ENCODE assay signal across 20 cellular contexts in the genomic region with DNA sequence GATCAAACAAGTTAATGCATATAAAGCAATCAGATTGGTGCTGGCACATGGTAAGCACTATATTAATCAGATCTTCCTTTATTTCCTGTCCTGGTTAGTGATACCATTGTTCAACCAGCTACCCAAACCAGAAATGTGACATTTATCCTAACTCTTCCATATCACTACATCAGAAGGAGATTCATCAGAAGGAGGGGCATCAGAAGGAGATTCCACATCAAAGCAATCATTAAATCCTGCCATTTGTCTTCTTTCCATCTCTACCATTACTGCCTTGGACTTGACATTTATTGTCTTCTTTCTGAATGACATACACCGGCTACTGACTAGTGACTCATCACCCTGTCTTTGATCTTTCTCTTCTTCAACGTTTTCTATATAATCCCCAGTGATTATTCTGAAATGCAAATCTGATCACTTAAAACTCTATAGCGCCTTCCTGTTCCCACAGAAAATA.
"Had no signal": no experiment of that assay in that cellular context is flagged by ENCODE, and none has a peak within 500 bp of the region (broad histone marks: within the 10 kb centered on the region; RNA-seq: fewer than 3 reads in every experiment).

No MANE protein-coding gene starts in this region.

- H3K27ac ChIP-seq: body of pancreas, colonic mucosa, tibial nerve, uterus had no signal

- ATAC-seq: body of pancreas; left ventricle myocardium superior; natural killer cell treated with Interleukin-12 subunit alpha and Interleukin-12 subunit beta and Interleukin-15 and Interleukin-18, amount 100 ng/mL, for 72 hours; stimulated activated memory B cell treated with anti-CD40 and anti-IgM and Interleukin-4, amounts not matched to agents 10 μg/mL and 1 μg/mL and 100 μg/mL, for 72 hours; WTC11 had no signal

- H3K36me3 ChIP-seq: colonic mucosa, tibial nerve, uterus had no signal

- H3K27me3 ChIP-seq: body of pancreas, colonic mucosa, tibial nerve, uterus had no signal

- DNase-seq: activated CD4-positive, alpha-beta T cell treated with anti-CD3 and anti-CD28 coated beads, Interleukin-2, amount 10 ng/mL, durations not matched to agents 7 days and 5 days; activated effector memory CD4-positive, alpha-beta T cell treated with Interleukin-2 at 50 U/mL for 16 hours; amygdala; body of pancreas; caudate nucleus; colonic mucosa; effector CD4-positive, alpha-beta T cell; foreskin fibroblast; kidney glomerular epithelial cell; left ventricle myocardium superior; posterior cingulate gyrus; retina; T-helper 2 cell; uterus had no signal

- H3K9me3 ChIP-seq: body of pancreas, colonic mucosa, tibial nerve, uterus had no signal

- H3K27me3 Mint-ChIP-seq: activated CD4-positive, alpha-beta T cell treated with anti-CD3 and anti-CD28 coated beads, Interleukin-2, amount 10 ng/mL, durations not matched to agents 7 days and 5 days; activated naive CD4-positive, alpha-beta T cell treated with anti-CD3 and anti-CD28 coated beads, Interleukin-2, amount 50 U/mL, for 24 hours; memory B cell; stimulated activated memory B cell treated with anti-CD40 and anti-IgM and Interleukin-4, amounts not matched to agents 10 μg/mL and 1 μg/mL and 100 μg/mL, for 72 hours had no signal

- H3K27ac Mint-ChIP-seq: activated CD4-positive, alpha-beta T cell treated with anti-CD3 and anti-CD28 coated beads, Interleukin-2, amount 10 ng/mL, durations not matched to agents 7 days and 5 days; activated naive CD4-positive, alpha-beta T cell treated with anti-CD3 and anti-CD28 coated beads, Interleukin-2, amount 50 U/mL, for 24 hours; memory B cell; natural killer cell treated with Interleukin-12 subunit alpha and Interleukin-12 subunit beta and Interleukin-15 and Interleukin-18, amount 100 ng/mL, for 72 hours; stimulated activated memory B cell treated with anti-CD40 and anti-IgM and Interleukin-4, amounts not matched to agents 10 μg/mL and 1 μg/mL and 100 μg/mL, for 72 hours; WTC11 had no signal

- H3K4me3 Mint-ChIP-seq: activated CD4-positive, alpha-beta T cell treated with anti-CD3 and anti-CD28 coated beads, Interleukin-2, amount 10 ng/mL, durations not matched to agents 7 days and 5 days; activated naive CD4-positive, alpha-beta T cell treated with anti-CD3 and anti-CD28 coated beads, Interleukin-2, amount 50 U/mL, for 24 hours; memory B cell; natural killer cell treated with Interleukin-12 subunit alpha and Interleukin-12 subunit beta and Interleukin-15 and Interleukin-18, amount 100 ng/mL, for 72 hours; stimulated activated memory B cell treated with anti-CD40 and anti-IgM and Interleukin-4, amounts not matched to agents 10 μg/mL and 1 μg/mL and 100 μg/mL, for 72 hours; WTC11 had no signal

- H3K9me3 Mint-ChIP-seq: activated CD4-positive, alpha-beta T cell treated with anti-CD3 and anti-CD28 coated beads, Interleukin-2, amount 10 ng/mL, durations not matched to agents 7 days and 5 days; activated naive CD4-positive, alpha-beta T cell treated with anti-CD3 and anti-CD28 coated beads, Interleukin-2, amount 50 U/mL, for 24 hours; memory B cell; natural killer cell treated with Interleukin-12 subunit alpha and Interleukin-12 subunit beta and Interleukin-15 and Interleukin-18, amount 100 ng/mL, for 72 hours; stimulated activated memory B cell treated with anti-CD40 and anti-IgM and Interleukin-4, amounts not matched to agents 10 μg/mL and 1 μg/mL and 100 μg/mL, for 72 hours; WTC11 had no signal

- H3K4me3 ChIP-seq: body of pancreas, colonic mucosa, tibial nerve, uterus had no signal

- H3K36me3 Mint-ChIP-seq: activated naive CD4-positive, alpha-beta T cell treated with anti-CD3 and anti-CD28 coated beads, Interleukin-2, amount 50 U/mL, for 24 hours; memory B cell; natural killer cell treated with Interleukin-12 subunit alpha and Interleukin-12 subunit beta and Interleukin-15 and Interleukin-18, amount 100 ng/mL, for 72 hours; stimulated activated memory B cell treated with anti-CD40 and anti-IgM and Interleukin-4, amounts not matched to agents 10 μg/mL and 1 μg/mL and 100 μg/mL, for 72 hours; WTC11 had no signal

- H3K4me1 Mint-ChIP-seq: activated CD4-positive, alpha-beta T cell treated with anti-CD3 and anti-CD28 coated beads, Interleukin-2, amount 10 ng/mL, durations not matched to agents 7 days and 5 days; activated naive CD4-positive, alpha-beta T cell treated with anti-CD3 and anti-CD28 coated beads, Interleukin-2, amount 50 U/mL, for 24 hours; memory B cell; stimulated activated memory B cell treated with anti-CD40 and anti-IgM and Interleukin-4, amounts not matched to agents 10 μg/mL and 1 μg/mL and 100 μg/mL, for 72 hours had no signal

- H3K4me1 ChIP-seq: uterus had no signal
